Comparison of ENCODE assay signal across 1 cellular context in the genomic region with DNA sequence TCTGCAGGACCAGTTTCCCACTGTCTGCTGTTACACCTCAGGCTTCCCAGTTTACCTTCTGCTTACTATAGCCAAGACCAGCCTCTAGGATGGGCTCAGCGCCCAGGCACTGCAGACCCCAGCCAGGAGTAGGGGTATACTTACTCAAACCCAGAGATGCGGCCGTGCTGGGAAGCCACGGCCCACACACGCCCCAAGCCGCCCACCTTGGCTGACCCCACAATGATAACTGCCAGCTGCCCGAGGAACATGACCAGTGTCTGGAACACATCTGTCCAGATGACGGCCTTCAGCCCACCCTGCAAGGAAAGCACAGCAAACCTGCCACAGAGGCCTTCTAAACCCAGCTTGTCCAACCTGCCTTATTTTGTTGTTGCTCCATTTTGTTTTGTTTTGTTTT.
A peak's percentile ranks its signal among the peaks of the same experiment; 100 is the strongest.
TF ChIP-seq lines count a peak whose summit lies in the region.

No MANE protein-coding gene starts in this region.

TF ChIP-seq in HepG2, 621 proteins besides CTCF, POLR2A, EP300 and RAD21:
- TF ChIP-seq RBFOX2 (IDR thresholded peaks at IDR 0.05; ENCODE audit: low read depth, low read length), result 0 out of 2 replicates have a peak, but pooled peaks have one; percentile 19
- no peak for TF ChIP-seq NKX3-1 (CRISPR knock-in tag; IDR thresholded peaks at IDR 0.05)
- peak; percentile 42 for TF ChIP-seq AGO2 (optimal IDR thresholded peaks at IDR 0.05; ENCODE audit: low read depth, low read length)
- no peak for TF ChIP-seq YY1 (IDR thresholded peaks at IDR 0.05; ENCODE audit: insufficient read depth, insufficient replicate concordance, low read depth, low read length)
